In the genomic region with DNA sequence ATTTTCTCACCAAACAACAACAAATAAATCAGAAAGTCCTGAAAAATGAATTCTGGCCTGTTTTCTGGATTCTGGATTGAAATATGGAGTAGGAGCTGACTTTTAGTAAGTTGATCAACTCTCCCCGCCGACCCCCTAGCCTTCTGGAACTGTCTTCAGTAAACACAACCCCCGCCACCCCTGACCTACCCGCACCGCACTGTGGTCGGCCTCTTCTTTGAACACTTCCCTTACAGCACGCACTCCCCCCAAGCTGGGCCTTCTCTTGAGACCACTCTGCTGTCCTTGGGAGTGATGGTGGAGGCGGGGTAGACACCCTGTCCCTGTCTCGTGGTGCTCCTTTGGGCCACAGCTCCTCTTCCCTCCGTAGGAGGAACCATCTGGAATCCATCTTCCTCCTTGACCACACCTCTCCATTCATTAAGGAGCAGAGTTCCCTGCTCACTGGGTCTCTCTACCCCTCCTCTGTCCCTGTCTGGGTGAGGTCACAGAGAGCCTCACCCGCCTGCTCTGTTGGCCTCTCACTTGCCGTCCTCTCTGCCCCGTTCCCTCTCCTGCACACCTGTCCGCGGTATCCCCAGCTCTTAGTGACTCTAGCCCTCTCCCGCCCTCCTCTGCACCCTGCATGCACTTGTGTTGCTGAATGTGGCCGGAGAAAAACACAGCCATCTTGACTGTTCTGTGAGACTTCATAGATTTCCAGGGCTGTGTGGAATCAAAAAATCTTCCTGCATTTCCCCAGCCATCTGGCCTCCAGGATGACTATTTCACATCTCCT, we compare ENCODE assay signal across 17 cellular contexts. TPM values are rescaled to one million over a fixed set of nuclear protein-coding genes. Genes with fewer than 3 reads are reported as not detected.
DNase-seq lines count a peak whose midpoint lies in the region; ATAC-seq and TF ChIP-seq lines count a peak whose summit lies in the region.
"Had no signal": no experiment of that assay in that cellular context is flagged by ENCODE, and none has a peak within 500 bp of the region (broad histone marks: within the 10 kb centered on the region; RNA-seq: fewer than 3 reads in every experiment).

No MANE protein-coding gene starts in this region.

- H3K36me3 ChIP-seq in IMR-90 (ENCODE audit: control insufficient read depth, insufficient read depth, low read length) (peaks cover 6% of the 10 kb centered on the region), MG63 (peaks cover 33% of the 10 kb centered on the region)
- peaks cover 0 to 6% (median 2%) of the 10 kb centered on the region in 3 experiments for H3K36me3 ChIP-seq in naive thymus-derived CD4-positive, alpha-beta T cell (ENCODE audit: control insufficient read depth in 2 of 3, insufficient read depth in 3 of 3, low read length in 3 of 3)
- H3K36me3 ChIP-seq: cardiac muscle cell had no signal

- H2AFZ ChIP-seq in IMR-90 (replicated peaks; ENCODE audit: low read length, poor library complexity): no peak overlapping the region

- no peak overlapping the region; the same call in 1 of the 2 replicates for H4K5ac ChIP-seq in IMR-90 (ENCODE audit: low read depth, low read length)

- no peak for TF ChIP-seq POLR2A in IMR-90 (IDR thresholded peaks at IDR 0.05; ENCODE audit: low read depth, low read length)

- 65% methylated on average over 2 of the region's 17 CpGs; no CpG with 5 or more reads in 1 of the 2 experiments for WGBS in IMR-90 (ENCODE audit: extremely low coverage in 2 of 2, insufficient read length in 1 of 2), 2 experiments

- H4K91ac ChIP-seq in IMR-90 (ENCODE audit: insufficient read depth, low read depth, low read length): no peak overlapping the region

- H2AK5ac ChIP-seq in IMR-90 (ENCODE audit: low read depth, low read length): peak overlapping the region; percentile 35; the same call in 1 of the 2 replicates

- peaks cover 0 to 1% (median 0%) of the 10 kb centered on the region in 11 donors for H3K9me3 Mint-ChIP-seq in naive thymus-derived CD4-positive, alpha-beta T cell
- H3K9me3 Mint-ChIP-seq: T-helper 2 cell treated with Interferon-gamma antibody and Interleukin-4, amounts not matched to agents 5 μg/mL and 100 μg/mL, for 36 hours had no signal

- CTCF ChIA-PET in IMR-90 (lab: Yijun Ruan, JAX): no interaction called here
- CTCF ChIA-PET in naive thymus-derived CD4-positive, alpha-beta T cell (lab: Charles Lee): interaction anchor here (1.1 kb wide), 1 partner anchor 25 kb away, joined by 3 read pairs; no protein-coding TSS in a partner anchor

- no peak overlapping the region for H3K14ac ChIP-seq in IMR-90 (replicated peaks; ENCODE audit: low read depth, low read length)

- dilution Hi-C loops in IMR-90 (cut with HindIII; ENCODE audit: low sequenced_read_pairs, unreplicated experiment): no loop called here

- H2BK120ac ChIP-seq in IMR-90 (ENCODE audit: low read depth, low read length): no peak overlapping the region

- peaks cover 7 to 30% (median 11%) of the 10 kb centered on the region in 5 donors for H3K36me3 Mint-ChIP-seq in naive thymus-derived CD4-positive, alpha-beta T cell

- H3K9ac ChIP-seq in IMR-90 (ENCODE audit: low read depth, low read length): no peak overlapping the region
- H3K9ac ChIP-seq: BLaER1 had no signal

- in situ Hi-C loops in IMR-90 (cut with MboI; ENCODE audit: low sequenced_read_pairs): no loop called here

- H3K9me3 ChIP-seq in IMR-90 (ENCODE audit: control insufficient read depth, insufficient read depth, low read length): no peaks in the 10 kb centered on the region
- H3K9me3 ChIP-seq in naive thymus-derived CD4-positive, alpha-beta T cell (ENCODE audit: control insufficient read depth in 2 of 3, low read length in 3 of 3): no peaks in the 10 kb centered on the region
- no peaks in the 10 kb centered on the region for H3K9me3 ChIP-seq in MG63
- H3K9me3 ChIP-seq: BLaER1 had no signal

- no peak overlapping the region for H4K8ac ChIP-seq in IMR-90 (ENCODE audit: low read depth in 2 of 2, low read length in 2 of 2)

- H3K27ac ChIP-seq in IMR-90 (ENCODE audit: insufficient read depth, low read length) (no peak overlapping the region), caudate nucleus (ENCODE audit: low read depth, low read length) (peak overlapping the region; percentile 97)
- H3K27ac ChIP-seq in naive thymus-derived CD4-positive, alpha-beta T cell (ENCODE audit: low read depth, low read length): no peak overlapping the region
- H3K27ac ChIP-seq: BLaER1, cardiac muscle cell, foreskin keratinocyte had no signal

- no peak overlapping the region for H2BK15ac ChIP-seq in IMR-90 (ENCODE audit: low read depth, low read length)

- peaks cover 62% of the 10 kb centered on the region for H4K20me1 ChIP-seq in IMR-90 (ENCODE audit: insufficient read depth, low read length)
- H4K20me1 ChIP-seq: BLaER1 had no signal

- H3K4me1 Mint-ChIP-seq in naive thymus-derived CD4-positive, alpha-beta T cell: peaks cover 30 to 82% (median 74%) of the 10 kb centered on the region in 7 donors

- H3K4me3 ChIP-seq in IMR-90 (ENCODE audit: insufficient read depth, low read depth, low read length) (no peak overlapping the region), MG63 (no peak overlapping the region)
- no peak overlapping the region for H3K4me3 ChIP-seq in naive thymus-derived CD4-positive, alpha-beta T cell (ENCODE audit: low read length)
- H3K4me3 ChIP-seq: BLaER1, cardiac muscle cell had no signal

- peaks cover 56% of the 10 kb centered on the region for H3K9me1 ChIP-seq in IMR-90 (ENCODE audit: insufficient read depth, low read length)

- H3K27me3 Mint-ChIP-seq in naive thymus-derived CD4-positive, alpha-beta T cell: no peaks in the 10 kb centered on the region

- TF ChIP-seq CTCF in IMR-90 (conservative IDR thresholded peaks at IDR 0.05; ENCODE audit: low read depth, low read length): no peak

- no TSS peak for BruUV-seq in IMR-90 (replicated peaks; lab: Mats Ljungman, UMichigan)

- DNase-seq in IMR-90 (no peak), caudate nucleus (lab: John Stamatoyannopoulos, UW) (no peak), superior temporal gyrus (ENCODE audit: extremely low spot score) (peak; percentile 24), NCI-H2196 treated with DMSO at 0.1 percent for 48 hours (lab: John Stamatoyannopoulos, UW; ENCODE audit: unreplicated experiment) (no peak), MG63 (no peak)
- DNase-seq in naive thymus-derived CD4-positive, alpha-beta T cell: no peak
- DNase-seq: activated CD4-positive, alpha-beta T cell treated with anti-CD3 and anti-CD28 coated beads for 1 hour; activated CD8-positive, alpha-beta memory T cell treated with anti-CD3 and anti-CD28 coated beads, Interleukin-2, amount 50 U/mL, for 4 hours; activated naive CD4-positive, alpha-beta T cell treated with anti-CD3 and anti-CD28 coated beads, Interleukin-2, amount 50 U/mL, for 16 hours; foreskin keratinocyte; mesendoderm; NCI-H1417 treated with DMSO at 0.1 percent for 48 hours; stimulated activated naive CD4-positive, alpha-beta T cell had no signal

- H2AK9ac ChIP-seq in IMR-90 (replicated peaks; ENCODE audit: low read depth, low read length, poor library complexity): peak overlapping the region; percentile 15

- no peak overlapping the region; the same call in 1 of the 2 replicates for H3K18ac ChIP-seq in IMR-90 (ENCODE audit: low read depth, low read length)

- POLR2A ChIA-PET in IMR-90 (lab: Charles Lee; ENCODE audit: unreplicated experiment): no interaction called here
- POLR2A ChIA-PET in naive thymus-derived CD4-positive, alpha-beta T cell (lab: Charles Lee): interaction anchor here (1.9 kb wide), 1 partner anchor 10 kb away, joined by 5 read pairs; no protein-coding TSS in a partner anchor

- no peak for TF ChIP-seq RAD21 in IMR-90 (IDR thresholded peaks at IDR 0.05; ENCODE audit: low read length)

- H3K4ac ChIP-seq in IMR-90 (ENCODE audit: low read depth, low read length): 0 out of 2 replicates have a peak overlapping the region, but pooled peaks have one; percentile 41

- intact Hi-C loops in IMR-90 (cut with micrococcal nuclease): no loop called here
- intact Hi-C loops in naive thymus-derived CD4-positive, alpha-beta T cell (cut with micrococcal nuclease): no loop called here

- H3K27ac Mint-ChIP-seq in naive thymus-derived CD4-positive, alpha-beta T cell: peak overlapping the region in 5 of 9 donors; percentile 26 to 84 (median 68)
- H3K27ac Mint-ChIP-seq: T-helper 2 cell treated with Interferon-gamma antibody and Interleukin-4, amounts not matched to agents 5 μg/mL and 100 μg/mL, for 36 hours had no signal

- H3K27me3 ChIP-seq in IMR-90 (ENCODE audit: control insufficient read depth, insufficient read depth, low read length) (no peaks in the 10 kb centered on the region), MG63 (no peaks in the 10 kb centered on the region)
- H3K27me3 ChIP-seq in naive thymus-derived CD4-positive, alpha-beta T cell (ENCODE audit: control insufficient read depth in 2 of 2, insufficient read depth in 2 of 2, low read length in 2 of 2): no peaks in the 10 kb centered on the region
- H3K27me3 ChIP-seq: BLaER1, cardiac muscle cell, foreskin keratinocyte had no signal

- H2BK5ac ChIP-seq in IMR-90 (ENCODE audit: low read depth, low read length, poor library complexity, severe bottlenecking): no peak overlapping the region

- ATAC-seq in IMR-90 (ENCODE audit: low read depth) (no peak), HG03571 (IDR thresholded peaks at IDR 0.05; ENCODE audit: unreplicated experiment) (no peak)
- no peak for ATAC-seq in naive thymus-derived CD4-positive, alpha-beta T cell
- ATAC-seq: foreskin keratinocyte had no signal

- peak overlapping the region in 1 of 10 donors; percentile 51 for H3K4me3 Mint-ChIP-seq in naive thymus-derived CD4-positive, alpha-beta T cell
- H3K4me3 Mint-ChIP-seq: T-helper 2 cell treated with Interferon-gamma antibody and Interleukin-4, amounts not matched to agents 5 μg/mL and 100 μg/mL, for 36 hours had no signal

- no peak overlapping the region for H3K56ac ChIP-seq in IMR-90 (ENCODE audit: extremely low read depth, insufficient read depth, low read length)

- H2BK20ac ChIP-seq in IMR-90 (ENCODE audit: low read depth, low read length): no peak overlapping the region

- H3K4me2 ChIP-seq in IMR-90 (ENCODE audit: low read depth, low read length): no peak overlapping the region
- H3K4me2 ChIP-seq: BLaER1 had no signal

- H3K4me1 ChIP-seq in IMR-90 (ENCODE audit: control insufficient read depth, insufficient read depth, low read length): peaks cover 37% of the 10 kb centered on the region
- H3K4me1 ChIP-seq in naive thymus-derived CD4-positive, alpha-beta T cell (ENCODE audit: control insufficient read depth in 2 of 2, insufficient read depth in 2 of 2, low read length in 2 of 2): peaks cover 0 to 22% of the 10 kb centered on the region in 2 donors

- peaks cover 33 to 90% of the 10 kb centered on the region in 2 experiments for H3K79me1 ChIP-seq in IMR-90 (ENCODE audit: low read depth in 1 of 2, low read length in 2 of 2)

- no peak overlapping the region for H3K23ac ChIP-seq in IMR-90 (ENCODE audit: low read depth, low read length)

RNA-seq across cellular contexts. Expression of gene SYNJ2, which starts 19.1 kb away (rescaled TPM):
- 43.3 and 45.2 TPM in 2 replicates for total RNA-seq in IMR-90 (2012; rRNA removed)
- polyA plus RNA-seq in IMR-90 (2012; rRNA removed): 40.8 and 45.6 TPM in 2 replicates
- polyA plus RNA-seq in IMR-90 (2012; cell fraction: cytosol; rRNA removed): 21.2 and 29.0 TPM in 2 replicates
- 45.7 and 64.6 TPM in 2 replicates for polyA plus RNA-seq in IMR-90 (2012; cell fraction: nucleus; rRNA removed; ENCODE audit: low replicate concordance)
- total RNA-seq in naive thymus-derived CD4-positive, alpha-beta T cell: 10 to 100 TPM; 22.4 to 36.6 (median 22.5) TPM
- polyA plus RNA-seq in naive thymus-derived CD4-positive, alpha-beta T cell: 10 to 100 TPM; 12.0 to 18.0 TPM
- total RNA-seq in MG63 (2014; rRNA removed; shearing (Covaris generic); ENCODE audit: low replicate concordance): 21.8 and 35.5 TPM in 2 replicates
